ENCODE assay signal across 9 cellular contexts in the genomic region with DNA sequence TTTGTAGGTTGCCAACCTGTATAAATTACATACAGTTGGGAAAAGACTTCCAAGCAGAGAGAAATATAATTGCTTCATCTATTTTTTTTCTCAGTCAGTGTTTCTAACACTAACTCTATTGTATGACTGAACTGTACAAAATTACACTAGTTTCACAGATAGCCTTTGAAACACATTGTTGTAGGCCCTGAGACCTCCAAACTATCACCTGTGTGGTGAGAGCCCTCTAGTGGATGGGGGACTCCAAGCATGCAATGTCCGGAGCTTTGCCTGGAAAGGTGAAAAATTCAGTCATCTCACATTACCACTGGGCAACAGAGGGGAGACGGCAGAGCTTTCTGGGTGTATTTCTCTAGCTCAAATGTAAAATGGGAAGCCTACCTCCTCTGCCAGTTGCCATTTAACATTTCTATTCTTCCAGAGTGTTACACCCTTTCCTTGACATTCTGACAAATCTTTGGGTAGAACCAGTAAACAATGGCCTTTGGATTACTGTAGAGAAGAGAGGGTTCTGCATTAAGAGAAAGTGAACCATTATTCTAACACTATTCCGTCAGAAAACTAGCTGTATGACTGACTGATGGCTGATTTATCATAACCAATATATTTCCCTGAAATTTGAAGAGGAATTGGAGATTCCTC.
A peak's percentile ranks its signal among the peaks of the same experiment; 100 is the strongest.
DNase-seq lines count a peak whose midpoint lies in the region; ATAC-seq and TF ChIP-seq lines count a peak whose summit lies in the region.
"Had no signal": no experiment of that assay in that cellular context is flagged by ENCODE, and none has a peak within 500 bp of the region (broad histone marks: within the 10 kb centered on the region; RNA-seq: fewer than 3 reads in every experiment).

No MANE protein-coding gene starts in this region.

- peaks cover 8% of the 10 kb centered on the region for H3K27me3 Mint-ChIP-seq in activated CD4-positive, alpha-beta T cell treated with anti-CD3 and anti-CD28 coated beads for 36 hours
- H3K27me3 Mint-ChIP-seq: CD4-positive, CD25-positive, alpha-beta regulatory T cell had no signal

- H3K4me1 ChIP-seq in OCI-LY1 (ENCODE audit: insufficient read depth, low read length, severe bottlenecking) (no peaks in the 10 kb centered on the region), breast epithelium (no peaks in the 10 kb centered on the region), thoracic aorta (ENCODE audit: control insufficient read depth in 1 of 2, low read depth in 2 of 2) (no peaks in the 10 kb centered on the region)

- H4K20me1 ChIP-seq in OCI-LY1 (ENCODE audit: insufficient read depth, low read length), result no peaks in the 10 kb centered on the region

- no peaks in the 10 kb centered on the region for H3K36me3 ChIP-seq in OCI-LY1 (ENCODE audit: insufficient read depth, low read length)
- no peaks in the 10 kb centered on the region for H3K36me3 ChIP-seq in breast epithelium
- no peaks in the 10 kb centered on the region for H3K36me3 ChIP-seq in thoracic aorta

- H2AFZ ChIP-seq in OCI-LY1 (ENCODE audit: low read length), result no peak overlapping the region

- H3K79me2 ChIP-seq in OCI-LY1 (ENCODE audit: insufficient read depth, low read length), result no peaks in the 10 kb centered on the region

- H3K27ac ChIP-seq in OCI-LY1 (ENCODE audit: low read depth, low read length, poor library complexity, severe bottlenecking) (no peak overlapping the region), breast epithelium (no peak overlapping the region), thoracic aorta (no peak overlapping the region)

- H3K4me3 ChIP-seq in OCI-LY1 (ENCODE audit: low read depth, low read length, poor library complexity, severe bottlenecking) (no peak overlapping the region), breast epithelium (no peak overlapping the region), thoracic aorta (no peak overlapping the region)

- H3K36me3 Mint-ChIP-seq in activated CD4-positive, alpha-beta T cell treated with anti-CD3 and anti-CD28 coated beads for 36 hours (ENCODE audit: low read depth), result no peaks in the 10 kb centered on the region
- H3K36me3 Mint-ChIP-seq: CD4-positive, CD25-positive, alpha-beta regulatory T cell had no signal

- no peak overlapping the region for H3K4me2 ChIP-seq in OCI-LY1 (ENCODE audit: low read length)

- H3K9ac ChIP-seq in OCI-LY1 (ENCODE audit: low read length), result no peak overlapping the region

- H3K4me3 Mint-ChIP-seq in activated CD4-positive, alpha-beta T cell treated with anti-CD3 and anti-CD28 coated beads for 36 hours, result no peak overlapping the region
- H3K4me3 Mint-ChIP-seq: CD4-positive, CD25-positive, alpha-beta regulatory T cell had no signal

- no peak overlapping the region for H3K27ac Mint-ChIP-seq in activated CD4-positive, alpha-beta T cell treated with anti-CD3 and anti-CD28 coated beads for 36 hours
- H3K27ac Mint-ChIP-seq: CD4-positive, CD25-positive, alpha-beta regulatory T cell had no signal

- H3K9me2 ChIP-seq in OCI-LY1 (ENCODE audit: low read depth, low read length), result no peaks in the 10 kb centered on the region

- no peaks in the 10 kb centered on the region for H3F3A ChIP-seq in OCI-LY1 (ENCODE audit: insufficient read depth, low read length)

- POLR2A ChIA-PET in activated CD4-positive, alpha-beta T cell treated with anti-CD3 and anti-CD28 coated beads for 36 hours (lab: Charles Lee), result no interaction called here

- TF ChIP-seq POLR2A in breast epithelium (IDR thresholded peaks at IDR 0.05), result no peak

- no peaks in the 10 kb centered on the region for H3K9me3 Mint-ChIP-seq in activated CD4-positive, alpha-beta T cell treated with anti-CD3 and anti-CD28 coated beads for 36 hours (ENCODE audit: low read depth)

- CTCF ChIA-PET in activated CD4-positive, alpha-beta T cell treated with anti-CD3 and anti-CD28 coated beads for 36 hours (lab: Charles Lee), result interaction anchor here (0.6 to 0.9 kb wide), 3 partner anchors 16 to 118 kb away, joined by 3 to 5 read pairs (median 3); no protein-coding TSS in a partner anchor

- peak; percentile 57 for DNase-seq in activated CD4-positive, alpha-beta T cell treated with anti-CD3 and anti-CD28 coated beads for 36 hours
- DNase-seq in activated CD4-positive, alpha-beta T cell treated with anti-CD3 and anti-CD28 coated beads for 1 hour, result no peak
- DNase-seq in HuH-7 (ENCODE audit: low spot score) (peak; percentile 47), breast epithelium (ENCODE audit: low spot score in 2 of 2) (no peak), left colon (peak in 1 of 2 donors; percentile 11), thoracic aorta (ENCODE audit: low spot score) (no peak)

- no peaks in the 10 kb centered on the region for H3K27me3 ChIP-seq in OCI-LY1 (ENCODE audit: insufficient read depth, low read length)
- H3K27me3 ChIP-seq in breast epithelium, result no peaks in the 10 kb centered on the region
- H3K27me3 ChIP-seq in thoracic aorta (replicated peaks; ENCODE audit: insufficient read depth), result no peaks in the 10 kb centered on the region

- no peaks in the 10 kb centered on the region for H3K9me3 ChIP-seq in OCI-LY1 (ENCODE audit: low read length)
- no peaks in the 10 kb centered on the region for H3K9me3 ChIP-seq in breast epithelium
- H3K9me3 ChIP-seq in thoracic aorta, result no peaks in the 10 kb centered on the region

- no peaks in the 10 kb centered on the region for H3K4me1 Mint-ChIP-seq in activated CD4-positive, alpha-beta T cell treated with anti-CD3 and anti-CD28 coated beads for 36 hours
- H3K4me1 Mint-ChIP-seq: CD4-positive, CD25-positive, alpha-beta regulatory T cell had no signal

- peak; percentile 79 for TF ChIP-seq CTCF in OCI-LY1 (IDR thresholded peaks at IDR 0.05; ENCODE audit: low read length)
- peak in 2 of 3 donors; percentile 19 to 53 for TF ChIP-seq CTCF in breast epithelium (IDR thresholded peaks at IDR 0.05)
- peak; percentile 61 for TF ChIP-seq CTCF in thoracic aorta (IDR thresholded peaks at IDR 0.05)

- ATAC-seq in activated CD4-positive, alpha-beta T cell treated with anti-CD3 and anti-CD28 coated beads for 36 hours, result peak; percentile 60
- ATAC-seq in GM21786 (IDR thresholded peaks at IDR 0.05; ENCODE audit: unreplicated experiment) (peak; percentile 93), left colon (peak; percentile 47), thoracic aorta (ENCODE audit: insufficient number of reproducible peaks, low FRiP score, low read depth) (no peak)

- intact Hi-C loops in activated CD4-positive, alpha-beta T cell treated with anti-CD3 and anti-CD28 coated beads for 36 hours (cut with DNase I, micrococcal nuclease), result loop anchor here (1.0 to 10.0 kb wide), 3 partner anchors 181 to 1051 kb away; no protein-coding TSS in a partner anchor
- intact Hi-C loops in breast epithelium (cut with DNase I; ENCODE audit: low total_unique reads), result no loop called here
- intact Hi-C loops in left colon (cut with DNase I, micrococcal nuclease), result no loop called here

Comparison
In these comparisons a context has a peak if more than half of its experiments do, and no peak if none do; other contexts are left out.
1. DNase-seq: peak in activated CD4-positive, alpha-beta T cell treated with anti-CD3 and anti-CD28 coated beads for 36 hours (single experiment) and HuH-7 (single experiment); none in activated CD4-positive, alpha-beta T cell treated with anti-CD3 and anti-CD28 coated beads for 1 hour (single experiment), breast epithelium (0 of 2) and thoracic aorta (single experiment).
2. intact Hi-C loops: an anchor here in activated CD4-positive, alpha-beta T cell treated with anti-CD3 and anti-CD28 coated beads for 36 hours (1.0 to 10.0 kb wide); none called in breast epithelium and left colon.
3. Peak in every context shown above with its lines, with median percentiles within 50 percentile points of each other: CTCF ChIP-seq.